Comparison of ENCODE assay signal across 24 cellular contexts in genomic region chr2:145305854-145306253, GRCh38.
"Had no signal": no experiment of that assay in that cellular context is flagged by ENCODE, and none has a peak within 500 bp of the region (broad histone marks: within the 10 kb centered on the region; RNA-seq: fewer than 3 reads in every experiment).

No MANE protein-coding gene starts in this region.

- H3K27ac ChIP-seq: ascending aorta, body of pancreas had no signal

- H3K4me3 Mint-ChIP-seq: activated B cell treated with CpG ODN at 0.5 μM for 24 hours; activated CD4-positive, alpha-beta T cell treated with anti-CD3 and anti-CD28 coated beads, Interleukin-2, amount 10 ng/mL, durations not matched to agents 24 days and 14 days; activated CD8-positive, alpha-beta memory T cell treated with anti-CD3 and anti-CD28 coated beads, Interleukin-2, amount 10 ng/mL, durations not matched to agents 7 days and 5 days; activated naive CD8-positive, alpha-beta T cell treated with anti-CD3 and anti-CD28 coated beads, Interleukin-2, amount 50 U/mL, for 24 hours; activated T-cell treated with anti-CD3 and anti-CD28 coated beads, Interleukin-2, amount 50 U/mL, for 24 hours; activated T-helper 1 cell treated with anti-CD3 and anti-CD28 coated beads, Interleukin-12 subunit alpha, Interleukin-12 subunit beta, Interleukin-2, Interleukin-4 antibody, amounts not matched to agents 30 ng/mL and 10 ng/mL and 1 ng/mL, durations not matched to agents 14 hours and 24 hours and 36 hours; T-helper 1 cell treated with Interleukin-12 subunit alpha and Interleukin-12 subunit beta and Interleukin-4 antibody, amounts not matched to agents 30 μg/mL and 1 μg/mL, for 36 hours had no signal

- H3K9me3 ChIP-seq: ascending aorta, body of pancreas had no signal

- H3K4me3 ChIP-seq: ascending aorta, body of pancreas had no signal

- H3K27ac Mint-ChIP-seq: activated B cell treated with CpG ODN at 0.5 μM for 24 hours; activated CD4-positive, alpha-beta T cell treated with anti-CD3 and anti-CD28 coated beads, Interleukin-2, amount 10 ng/mL, durations not matched to agents 24 days and 14 days; activated CD8-positive, alpha-beta memory T cell treated with anti-CD3 and anti-CD28 coated beads, Interleukin-2, amount 10 ng/mL, durations not matched to agents 7 days and 5 days; activated naive CD4-positive, alpha-beta T cell treated with anti-CD3 and anti-CD28 coated beads, Interleukin-2, amount 50 U/mL, for 72 hours; activated naive CD8-positive, alpha-beta T cell treated with anti-CD3 and anti-CD28 coated beads, Interleukin-2, amount 50 U/mL, for 24 hours; activated T-cell treated with anti-CD3 and anti-CD28 coated beads, Interleukin-2, amount 50 U/mL, for 24 hours; activated T-helper 1 cell treated with anti-CD3 and anti-CD28 coated beads, Interleukin-12 subunit alpha, Interleukin-12 subunit beta, Interleukin-2, Interleukin-4 antibody, amounts not matched to agents 30 ng/mL and 10 ng/mL and 1 ng/mL, durations not matched to agents 14 hours and 24 hours and 36 hours; T-helper 1 cell treated with Interleukin-12 subunit alpha and Interleukin-12 subunit beta and Interleukin-4 antibody, amounts not matched to agents 30 μg/mL and 1 μg/mL, for 36 hours had no signal

- H3K9me3 Mint-ChIP-seq: activated CD4-positive, alpha-beta T cell treated with anti-CD3 and anti-CD28 coated beads, Interleukin-2, amount 10 ng/mL, durations not matched to agents 24 days and 14 days; activated T-cell treated with anti-CD3 and anti-CD28 coated beads, Interleukin-2, amount 50 U/mL, for 24 hours; activated T-helper 1 cell treated with anti-CD3 and anti-CD28 coated beads, Interleukin-12 subunit alpha, Interleukin-12 subunit beta, Interleukin-2, Interleukin-4 antibody, amounts not matched to agents 30 ng/mL and 10 ng/mL and 1 ng/mL, durations not matched to agents 14 hours and 24 hours and 36 hours; T-helper 1 cell treated with Interleukin-12 subunit alpha and Interleukin-12 subunit beta and Interleukin-4 antibody, amounts not matched to agents 30 μg/mL and 1 μg/mL, for 36 hours had no signal

- H3K36me3 Mint-ChIP-seq: activated CD8-positive, alpha-beta memory T cell treated with anti-CD3 and anti-CD28 coated beads, Interleukin-2, amount 10 ng/mL, durations not matched to agents 7 days and 5 days; activated naive CD4-positive, alpha-beta T cell treated with anti-CD3 and anti-CD28 coated beads, Interleukin-2, amount 50 U/mL, for 72 hours had no signal

- DNase-seq: activated B cell treated with CpG ODN at 0.5 μM for 24 hours; activated CD4-positive, alpha-beta T cell treated with anti-CD3 and anti-CD28 coated beads for 1 hour; activated CD4-positive, alpha-beta T cell treated with anti-CD3 and anti-CD28 coated beads, Interleukin-2, amount 10 ng/mL, durations not matched to agents 24 days and 14 days; activated CD4-positive, alpha-beta T cell treated with anti-CD3 and anti-CD28 coated beads, Interleukin-2, amount 50 U/mL, for 48 hours; activated CD8-positive, alpha-beta memory T cell treated with anti-CD3 and anti-CD28 coated beads, Interleukin-2, amount 10 ng/mL, durations not matched to agents 7 days and 5 days; activated effector memory CD4-positive, alpha-beta T cell treated with Interleukin-2 at 50 U/mL for 16 hours; activated naive CD4-positive, alpha-beta T cell; activated naive CD8-positive, alpha-beta T cell treated with anti-CD3 and anti-CD28 coated beads, Interleukin-2, amount 50 U/mL, for 24 hours; activated T-cell treated with anti-CD3 and anti-CD28 coated beads, Interleukin-2, amount 50 U/mL, for 24 hours; amniotic stem cell; body of pancreas; central memory CD4-positive, alpha-beta T cell; Karpas-422; MM.1S; NCI-H146; NCI-H187 treated with DMSO at 0.1 percent for 48 hours; NCI-H2081 treated with DMSO at 0.1 percent for 48 hours; NCI-H226; NCI-H526 had no signal

- H3K36me3 ChIP-seq: ascending aorta had no signal

- H3K27me3 Mint-ChIP-seq: activated B cell treated with CpG ODN at 0.5 μM for 24 hours; activated CD8-positive, alpha-beta memory T cell treated with anti-CD3 and anti-CD28 coated beads, Interleukin-2, amount 10 ng/mL, durations not matched to agents 7 days and 5 days; activated T-cell treated with anti-CD3 and anti-CD28 coated beads, Interleukin-2, amount 50 U/mL, for 24 hours had no signal

- H3K4me1 Mint-ChIP-seq: activated B cell treated with CpG ODN at 0.5 μM for 24 hours; activated CD4-positive, alpha-beta T cell treated with anti-CD3 and anti-CD28 coated beads, Interleukin-2, amount 10 ng/mL, durations not matched to agents 24 days and 14 days; activated CD8-positive, alpha-beta memory T cell treated with anti-CD3 and anti-CD28 coated beads, Interleukin-2, amount 10 ng/mL, durations not matched to agents 7 days and 5 days; activated naive CD8-positive, alpha-beta T cell treated with anti-CD3 and anti-CD28 coated beads, Interleukin-2, amount 50 U/mL, for 24 hours had no signal

- FAIRE-seq: bronchial epithelial cell had no signal

- H3K27me3 ChIP-seq: ascending aorta, body of pancreas had no signal

- H3K4me1 ChIP-seq: ascending aorta, body of pancreas had no signal

- ATAC-seq: activated CD8-positive, alpha-beta memory T cell treated with anti-CD3 and anti-CD28 coated beads, Interleukin-2, amount 10 ng/mL, durations not matched to agents 7 days and 5 days; activated naive CD4-positive, alpha-beta T cell treated with anti-CD3 and anti-CD28 coated beads, Interleukin-2, amount 50 U/mL, for 72 hours; activated naive CD8-positive, alpha-beta T cell treated with anti-CD3 and anti-CD28 coated beads, Interleukin-2, amount 50 U/mL, for 24 hours; body of pancreas had no signal
